12 cellular contexts compared by ENCODE assay signal in the genomic region with DNA sequence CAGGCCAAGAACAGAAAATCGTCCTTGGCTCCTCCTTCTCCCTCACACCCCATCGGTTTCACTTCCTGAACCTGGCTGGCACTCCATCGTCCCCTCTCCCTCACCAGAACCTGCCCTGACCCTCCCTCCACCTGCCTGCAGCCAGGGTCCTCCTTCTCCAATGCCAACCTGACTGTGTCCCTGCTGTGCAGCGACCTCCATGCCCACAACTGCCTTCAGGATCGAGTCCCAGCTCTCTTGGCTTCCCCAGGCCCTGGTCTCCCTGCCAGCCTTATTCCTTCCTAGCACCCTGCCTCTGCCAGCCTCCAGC. TPM values are rescaled to one million over a fixed set of nuclear protein-coding genes. Genes with fewer than 3 reads are reported as not detected.
DNase-seq lines count a peak whose midpoint lies in the region; ATAC-seq and TF ChIP-seq lines count a peak whose summit lies in the region.
"Had no signal": no experiment of that assay in that cellular context is flagged by ENCODE, and none has a peak within 500 bp of the region (broad histone marks: within the 10 kb centered on the region; RNA-seq: fewer than 3 reads in every experiment).

No MANE protein-coding gene starts in this region.

- peaks cover 0 to 31% (median 15%) of the 10 kb centered on the region in 11 donors for H3K9me3 Mint-ChIP-seq in naive thymus-derived CD4-positive, alpha-beta T cell

- intact Hi-C loops in naive thymus-derived CD4-positive, alpha-beta T cell (cut with micrococcal nuclease) = no loop called here

- H4K20me1 ChIP-seq in Karpas-422 (ENCODE audit: insufficient read depth, low read depth, low read length) (no peaks in the 10 kb centered on the region), SK-N-SH (ENCODE audit: insufficient read depth) (no peaks in the 10 kb centered on the region)

- peak overlapping the region in 9 of 10 donors; percentile 3 to 68 (median 54) for H3K4me3 Mint-ChIP-seq in naive thymus-derived CD4-positive, alpha-beta T cell

- H3K9me3 ChIP-seq in Karpas-422 (ENCODE audit: low read length) = peaks cover 4% of the 10 kb centered on the region; the same call in 1 of the 2 replicates
- H3K9me3 ChIP-seq in naive thymus-derived CD4-positive, alpha-beta T cell (ENCODE audit: control insufficient read depth in 2 of 3, low read length in 3 of 3) = peaks cover 0 to 18% (median 0%) of the 10 kb centered on the region in 3 experiments
- H3K9me3 ChIP-seq in SK-N-SH = no peaks in the 10 kb centered on the region

- H3K4me3 ChIP-seq in Karpas-422 (ENCODE audit: low read length) (peak overlapping the region; percentile 23; the same call in 1 of the 2 replicates), SK-N-SH (ENCODE audit: low read depth in 2 of 2, low read length in 1 of 2) (no peak overlapping the region)
- H3K4me3 ChIP-seq in naive thymus-derived CD4-positive, alpha-beta T cell (ENCODE audit: low read length) = no peak overlapping the region
- H3K4me3 ChIP-seq: lower lobe of right lung had no signal

- no peak for TF ChIP-seq EP300 in SK-N-SH (IDR thresholded peaks at IDR 0.05; ENCODE audit: borderline replicate concordance in 1 of 2, low read depth in 1 of 2, low read length in 1 of 2)

- H3K36me3 ChIP-seq in Karpas-422 (ENCODE audit: insufficient read depth, low read length) (no peaks in the 10 kb centered on the region), SK-N-SH (replicated peaks in 1 of 2; ENCODE audit: control insufficient read depth in 1 of 2, insufficient read depth in 2 of 2, low read length in 1 of 2) (no peaks in the 10 kb centered on the region)
- H3K36me3 ChIP-seq in naive thymus-derived CD4-positive, alpha-beta T cell (ENCODE audit: control insufficient read depth in 2 of 3, insufficient read depth in 3 of 3, low read length in 3 of 3) = no peaks in the 10 kb centered on the region
- H3K36me3 ChIP-seq: lower lobe of right lung had no signal

- TF ChIP-seq CTCF in SK-N-SH (IDR thresholded peaks at IDR 0.05) = no peak

- no peaks in the 10 kb centered on the region for H3F3A ChIP-seq in SK-N-SH (replicated peaks; ENCODE audit: insufficient read depth)

- ATAC-seq in GM21529 (IDR thresholded peaks at IDR 0.05; ENCODE audit: unreplicated experiment) (peak; percentile 29), left lobe of liver (no peak)
- ATAC-seq in naive thymus-derived CD4-positive, alpha-beta T cell = no peak

- no peaks in the 10 kb centered on the region for H3K79me2 ChIP-seq in Karpas-422 (ENCODE audit: low read length)
- no peaks in the 10 kb centered on the region for H3K79me2 ChIP-seq in SK-N-SH (ENCODE audit: insufficient read depth)

- H3K9ac ChIP-seq in Karpas-422 (ENCODE audit: low read length) (peak overlapping the region; percentile 49), SK-N-SH (no peak overlapping the region)

- H3K27ac ChIP-seq in Karpas-422 (ENCODE audit: low read length) (no peak overlapping the region), SK-N-SH (ENCODE audit: low read depth in 2 of 2, low read length in 1 of 2) (no peak overlapping the region)
- H3K27ac ChIP-seq in naive thymus-derived CD4-positive, alpha-beta T cell (ENCODE audit: low read depth, low read length) = peak overlapping the region; percentile 50
- H3K27ac ChIP-seq: lower lobe of right lung had no signal

- H3K9me2 ChIP-seq in Karpas-422 (replicated peaks; ENCODE audit: insufficient read depth, low read length) (no peaks in the 10 kb centered on the region), SK-N-SH (no peaks in the 10 kb centered on the region)

- WGBS in SK-N-SH (ENCODE audit: low lambda C conversion rate) = 34% methylated on average over 5 of the region's 5 CpGs

- H3K27me3 ChIP-seq in Karpas-422 (ENCODE audit: low read length) (no peaks in the 10 kb centered on the region), SK-N-SH (ENCODE audit: insufficient read depth) (no peaks in the 10 kb centered on the region)
- H3K27me3 ChIP-seq in naive thymus-derived CD4-positive, alpha-beta T cell (ENCODE audit: control insufficient read depth in 2 of 2, insufficient read depth in 2 of 2, low read length in 2 of 2) = no peaks in the 10 kb centered on the region

- peaks cover 19 to 45% (median 26%) of the 10 kb centered on the region in 7 donors for H3K4me1 Mint-ChIP-seq in naive thymus-derived CD4-positive, alpha-beta T cell

- H2AFZ ChIP-seq in Karpas-422 (ENCODE audit: low read length) = peak overlapping the region; percentile 77
- H2AFZ ChIP-seq in SK-N-SH (ENCODE audit: low read depth) = no peak overlapping the region

- CTCF ChIA-PET in naive thymus-derived CD4-positive, alpha-beta T cell (lab: Charles Lee) = interaction anchor here (1.5 kb wide), 1 partner anchor 14 kb away, joined by 5 read pairs; no protein-coding TSS in a partner anchor
- CTCF ChIA-PET in SK-N-SH (lab: Yijun Ruan, JAX) = no interaction called here

- H3K36me3 Mint-ChIP-seq in naive thymus-derived CD4-positive, alpha-beta T cell = peaks cover 7 to 61% (median 46%) of the 10 kb centered on the region in 5 donors

- POLR2A ChIA-PET in naive thymus-derived CD4-positive, alpha-beta T cell (lab: Charles Lee) = no interaction called here
- POLR2A ChIA-PET in SK-N-SH (lab: Yijun Ruan, JAX) = no interaction called here

- DNase-seq in NOMO-1 (lab: John Stamatoyannopoulos, UW; ENCODE audit: unreplicated experiment in 2 of 2) = peak; percentile 8 to 15
- DNase-seq in NOMO-1 treated with dmso at 0.1 percent for 144 hours (lab: John Stamatoyannopoulos, UW; ENCODE audit: unreplicated experiment) = no peak
- peak; percentile 78 for DNase-seq in Karpas-422
- no peak for DNase-seq in naive thymus-derived CD4-positive, alpha-beta T cell
- DNase-seq in SK-N-SH = no peak
- no peak for DNase-seq in left lobe of liver (ENCODE audit: low spot score)
- DNase-seq in NCI-H2029 treated with DMSO at 0.1 percent for 48 hours (lab: John Stamatoyannopoulos, UW) = no peak
- DNase-seq: 8988T; activated CD8-positive, alpha-beta memory T cell treated with anti-CD3 and anti-CD28 coated beads for 24 hours; foreskin melanocyte; lower lobe of right lung had no signal

- peaks cover 0 to 3% (median 0%) of the 10 kb centered on the region in 5 donors for H3K27me3 Mint-ChIP-seq in naive thymus-derived CD4-positive, alpha-beta T cell

- TF ChIP-seq RAD21 in SK-N-SH (IDR thresholded peaks at IDR 0.05; ENCODE audit: low read length) = no peak

- H3K27ac Mint-ChIP-seq in naive thymus-derived CD4-positive, alpha-beta T cell = peak overlapping the region; percentile 41 to 94 (median 86)

- H3K4me1 ChIP-seq in Karpas-422 (ENCODE audit: low read length) = peaks cover 26% of the 10 kb centered on the region
- peaks cover 0 to 21% of the 10 kb centered on the region in 2 donors for H3K4me1 ChIP-seq in naive thymus-derived CD4-positive, alpha-beta T cell (ENCODE audit: control insufficient read depth in 2 of 2, insufficient read depth in 2 of 2, low read length in 2 of 2)
- H3K4me1 ChIP-seq in SK-N-SH (ENCODE audit: control insufficient read depth in 1 of 2, insufficient read depth in 2 of 2, low read depth in 1 of 2, low read length in 1 of 2) = no peaks in the 10 kb centered on the region
- H3K4me1 ChIP-seq: lower lobe of right lung had no signal

- H3K4me2 ChIP-seq in Karpas-422 (ENCODE audit: low read depth, low read length, poor library complexity, severe bottlenecking) (peak overlapping the region; percentile 66), SK-N-SH (no peak overlapping the region)

TF ChIP-seq in SK-N-SH, 30 proteins besides CTCF, POLR2A, EP300 and RAD21 (continues in another document):
- TF ChIP-seq TEAD4 (IDR thresholded peaks at IDR 0.05; ENCODE audit: borderline replicate concordance, insufficient read depth) = no peak
- no peak for TF ChIP-seq TAF1 (IDR thresholded peaks at IDR 0.05; ENCODE audit: borderline replicate concordance, low read depth, low read length)
- no peak for TF ChIP-seq NRF1 (IDR thresholded peaks at IDR 0.05; ENCODE audit: low read depth, low read length)
- no peak for TF ChIP-seq MEF2A (IDR thresholded peaks at IDR 0.05; ENCODE audit: borderline replicate concordance, low read depth)
- TF ChIP-seq, protein P1, sequence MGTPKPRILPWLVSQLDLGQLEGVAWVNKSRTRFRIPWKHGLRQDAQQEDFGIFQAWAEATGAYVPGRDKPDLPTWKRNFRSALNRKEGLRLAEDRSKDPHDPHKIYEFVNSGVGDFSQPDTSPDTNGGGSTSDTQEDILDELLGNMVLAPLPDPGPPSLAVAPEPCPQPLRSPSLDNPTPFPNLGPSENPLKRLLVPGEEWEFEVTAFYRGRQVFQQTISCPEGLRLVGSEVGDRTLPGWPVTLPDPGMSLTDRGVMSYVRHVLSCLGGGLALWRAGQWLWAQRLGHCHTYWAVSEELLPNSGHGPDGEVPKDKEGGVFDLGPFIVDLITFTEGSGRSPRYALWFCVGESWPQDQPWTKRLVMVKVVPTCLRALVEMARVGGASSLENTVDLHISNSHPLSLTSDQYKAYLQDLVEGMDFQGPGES (IDR thresholded peaks at IDR 0.05; ENCODE audit: low read depth, low read length) = no peak
- TF ChIP-seq POLR2AphosphoS5 (IDR thresholded peaks at IDR 0.05; ENCODE audit: low read depth, low read length) = no peak

RNA-seq across cellular contexts. Expression of a gene that starts 19.8 kb away (rescaled TPM):
- total RNA-seq in Karpas-422 (2014; rRNA removed; shearing (Covaris generic); ENCODE audit: low replicate concordance) = 5.1 and 11.5 TPM in 2 replicates
- 10 to 100 TPM in 4 of 5 experiments, 1 to 10 TPM in 1; 6.4 to 24.8 (median 11.7) TPM for total RNA-seq in naive thymus-derived CD4-positive, alpha-beta T cell
- polyA plus RNA-seq in naive thymus-derived CD4-positive, alpha-beta T cell = 10 to 100 TPM; 15.2 to 25.3 TPM
- polyA plus RNA-seq in SK-N-SH (2012; rRNA removed) = 0.03 TPM in 2 replicates
- polyA plus RNA-seq in SK-N-SH (2012; cell fraction: cytosol; rRNA removed) = 0.03 and 0.10 TPM in 2 replicates
- polyA plus RNA-seq in SK-N-SH (2012; cell fraction: nucleus; rRNA removed) = 0.09 TPM in 1 of 2 replicates, not detected in the other
- 1.5 TPM for total RNA-seq in left lobe of liver

RNA-seq across cellular contexts. Expression of a gene that starts 55.2 kb away (rescaled TPM):
- total RNA-seq in Karpas-422 (2014; rRNA removed; shearing (Covaris generic); ENCODE audit: low replicate concordance) = 31.0 and 31.3 TPM in 2 replicates
- total RNA-seq in naive thymus-derived CD4-positive, alpha-beta T cell = 10 to 100 TPM in 3 of 5 experiments, 1 to 10 TPM in 2; 5.2 to 13.0 (median 10.2) TPM
- polyA plus RNA-seq in naive thymus-derived CD4-positive, alpha-beta T cell = 1 to 10 TPM; 4.2 to 8.8 TPM
- 40.2 and 43.2 TPM in 2 replicates for polyA plus RNA-seq in SK-N-SH (2012; rRNA removed)
- polyA plus RNA-seq in SK-N-SH (2012; cell fraction: cytosol; rRNA removed) = 45.6 and 47.0 TPM in 2 replicates
- polyA plus RNA-seq in SK-N-SH (2012; cell fraction: nucleus; rRNA removed) = 110 and 120 TPM in 2 replicates
- total RNA-seq in left lobe of liver = 14.8 TPM

Comparison
In these comparisons a context has a peak if more than half of its experiments do, and no peak if none do; other contexts are left out.
1. DNase-seq: peak in NOMO-1 (2 of 2) and Karpas-422 (single experiment); none in NOMO-1 treated with dmso at 0.1 percent for 144 hours (single experiment), naive thymus-derived CD4-positive, alpha-beta T cell (0 of 9), SK-N-SH (single experiment), left lobe of liver (single experiment) and NCI-H2029 treated with DMSO at 0.1 percent for 48 hours (single experiment).